8 cellular contexts compared by ENCODE assay signal in the genomic region with DNA sequence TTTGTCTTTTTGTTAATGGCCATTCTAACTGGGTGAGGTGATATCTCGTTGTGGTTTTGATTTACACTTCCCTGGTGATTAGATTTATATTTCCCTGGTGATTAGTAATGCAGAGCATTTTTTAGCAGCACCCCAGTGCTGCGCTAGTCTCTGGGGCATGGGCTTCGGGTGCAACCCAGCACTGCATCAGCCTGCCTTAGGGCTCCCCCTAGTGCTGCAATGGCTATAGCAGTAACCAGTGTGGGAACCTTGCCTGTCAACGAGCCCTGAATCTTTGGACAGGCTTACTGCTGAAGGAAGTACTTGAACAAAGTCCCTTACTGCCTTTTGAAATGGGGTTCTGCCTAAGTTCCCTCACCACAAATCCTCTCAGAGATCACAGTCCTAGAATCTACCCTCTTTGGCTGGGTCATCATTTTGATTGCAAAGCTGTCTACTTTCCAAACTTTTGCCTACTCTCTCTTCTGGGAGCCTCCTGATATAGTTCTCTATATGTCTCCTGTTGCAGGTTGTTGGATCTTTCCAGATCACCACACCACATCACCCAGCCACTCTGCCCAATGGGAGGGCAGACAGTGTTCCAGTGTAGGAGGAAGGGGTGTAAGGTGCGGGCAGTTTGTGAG.
DNase-seq lines count a peak whose midpoint lies in the region; ATAC-seq and TF ChIP-seq lines count a peak whose summit lies in the region.

No MANE protein-coding gene starts in this region.

- TF ChIP-seq POLR2A in suprapubic skin (IDR thresholded peaks at IDR 0.05) = no peak

- DNase-seq in GM03348 (ENCODE audit: low spot score) = peak; percentile 62
- DNase-seq in SK-MEL-5 (ENCODE audit: low read depth, low spot score) = peak; percentile 81
- DNase-seq in activated naive CD4-positive, alpha-beta T cell treated with anti-CD3 and anti-CD28 coated beads, Interleukin-2, amount 50 U/mL, for 72 hours (ENCODE audit: low spot score in 2 of 2) = peak; percentile 56 to 79
- peak; percentile 69 for DNase-seq in left cardiac atrium
- peak; percentile 69 for DNase-seq in sciatic nerve (ENCODE audit: low spot score)
- DNase-seq in suprapubic skin (ENCODE audit: low spot score in 2 of 2) = no peak

- no peak overlapping the region for H3K27ac ChIP-seq in suprapubic skin

- no peak overlapping the region for H3K4me3 ChIP-seq in suprapubic skin

- no peaks in the 10 kb centered on the region for H3K36me3 Mint-ChIP-seq in activated naive CD4-positive, alpha-beta T cell treated with anti-CD3 and anti-CD28 coated beads, Interleukin-2, amount 50 U/mL, for 72 hours

- ATAC-seq in GM21723 (IDR thresholded peaks at IDR 0.05; ENCODE audit: unreplicated experiment) (peak; percentile 100), left cardiac atrium (peak; percentile 83 to 93), sciatic nerve (peak; percentile 87)
- ATAC-seq in activated naive CD4-positive, alpha-beta T cell treated with anti-CD3 and anti-CD28 coated beads, Interleukin-2, amount 50 U/mL, for 72 hours = peak; percentile 100

- peak in 1 of 2 donors; percentile 52 for TF ChIP-seq CTCF in suprapubic skin (IDR thresholded peaks at IDR 0.05)

- H3K9me3 Mint-ChIP-seq in activated naive CD4-positive, alpha-beta T cell treated with anti-CD3 and anti-CD28 coated beads, Interleukin-2, amount 50 U/mL, for 72 hours = no peaks in the 10 kb centered on the region

- intact Hi-C loops in left cardiac atrium (cut with DNase I) = no loop called here
- intact Hi-C loops in sciatic nerve (cut with DNase I) = no loop called here

- peak; percentile 81 for TF ChIP-seq RAD21 in Ishikawa (IDR thresholded peaks at IDR 0.05; ENCODE audit: low read depth)

- H3K36me3 ChIP-seq in suprapubic skin = no peaks in the 10 kb centered on the region

- no peaks in the 10 kb centered on the region for H3K27me3 ChIP-seq in suprapubic skin

- TF ChIP-seq EP300 in Ishikawa (IDR thresholded peaks at IDR 0.05; ENCODE audit: borderline replicate concordance) = no peak
- no peak for TF ChIP-seq EP300 in suprapubic skin (IDR thresholded peaks at IDR 0.05)

- H3K27ac Mint-ChIP-seq in activated naive CD4-positive, alpha-beta T cell treated with anti-CD3 and anti-CD28 coated beads, Interleukin-2, amount 50 U/mL, for 72 hours = no peak overlapping the region

- H3K4me1 ChIP-seq in suprapubic skin = no peaks in the 10 kb centered on the region

- in situ Hi-C loops in SK-MEL-5 (cut with HindIII; ENCODE audit: low pct_unique_long_range_greater_than_20kb, low sequenced_read_pairs) = no loop called here

- WGBS in suprapubic skin = 46% methylated on average over 5 of the region's 5 CpGs

- H3K9me3 ChIP-seq in suprapubic skin = no peaks in the 10 kb centered on the region

TF ChIP-seq in Ishikawa, 13 proteins besides CTCF, POLR2A, EP300 and RAD21:
- no peak for TF ChIP-seq YY1 (IDR thresholded peaks at IDR 0.05; ENCODE audit: low read depth)
- TF ChIP-seq CREB1 (IDR thresholded peaks at IDR 0.05; ENCODE audit: low read depth) = no peak
- TF ChIP-seq NFIC (IDR thresholded peaks at IDR 0.05) = no peak
- TF ChIP-seq, protein P1, sequence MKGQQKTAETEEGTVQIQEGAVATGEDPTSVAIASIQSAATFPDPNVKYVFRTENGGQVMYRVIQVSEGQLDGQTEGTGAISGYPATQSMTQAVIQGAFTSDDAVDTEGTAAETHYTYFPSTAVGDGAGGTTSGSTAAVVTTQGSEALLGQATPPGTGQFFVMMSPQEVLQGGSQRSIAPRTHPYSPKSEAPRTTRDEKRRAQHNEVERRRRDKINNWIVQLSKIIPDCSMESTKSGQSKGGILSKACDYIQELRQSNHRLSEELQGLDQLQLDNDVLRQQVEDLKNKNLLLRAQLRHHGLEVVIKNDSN (IDR thresholded peaks at IDR 0.05) = no peak
- TF ChIP-seq EGR1 (IDR thresholded peaks at IDR 0.05) = no peak
- no peak for TF ChIP-seq TEAD4 (IDR thresholded peaks at IDR 0.05)
- TF ChIP-seq ZBTB7A (IDR thresholded peaks at IDR 0.05; ENCODE audit: low read depth) = no peak
- TF ChIP-seq, protein P2, sequence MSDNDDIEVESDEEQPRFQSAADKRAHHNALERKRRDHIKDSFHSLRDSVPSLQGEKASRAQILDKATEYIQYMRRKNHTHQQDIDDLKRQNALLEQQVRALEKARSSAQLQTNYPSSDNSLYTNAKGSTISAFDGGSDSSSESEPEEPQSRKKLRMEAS (IDR thresholded peaks at IDR 0.05) = no peak
- TF ChIP-seq FOXM1 (IDR thresholded peaks at IDR 0.05; ENCODE audit: borderline replicate concordance, low read depth) = no peak
- TF ChIP-seq TAF1 (IDR thresholded peaks at IDR 0.05; ENCODE audit: low read depth) = no peak
- TF ChIP-seq CEBPB (IDR thresholded peaks at IDR 0.05) = no peak
- TF ChIP-seq, protein P3, sequence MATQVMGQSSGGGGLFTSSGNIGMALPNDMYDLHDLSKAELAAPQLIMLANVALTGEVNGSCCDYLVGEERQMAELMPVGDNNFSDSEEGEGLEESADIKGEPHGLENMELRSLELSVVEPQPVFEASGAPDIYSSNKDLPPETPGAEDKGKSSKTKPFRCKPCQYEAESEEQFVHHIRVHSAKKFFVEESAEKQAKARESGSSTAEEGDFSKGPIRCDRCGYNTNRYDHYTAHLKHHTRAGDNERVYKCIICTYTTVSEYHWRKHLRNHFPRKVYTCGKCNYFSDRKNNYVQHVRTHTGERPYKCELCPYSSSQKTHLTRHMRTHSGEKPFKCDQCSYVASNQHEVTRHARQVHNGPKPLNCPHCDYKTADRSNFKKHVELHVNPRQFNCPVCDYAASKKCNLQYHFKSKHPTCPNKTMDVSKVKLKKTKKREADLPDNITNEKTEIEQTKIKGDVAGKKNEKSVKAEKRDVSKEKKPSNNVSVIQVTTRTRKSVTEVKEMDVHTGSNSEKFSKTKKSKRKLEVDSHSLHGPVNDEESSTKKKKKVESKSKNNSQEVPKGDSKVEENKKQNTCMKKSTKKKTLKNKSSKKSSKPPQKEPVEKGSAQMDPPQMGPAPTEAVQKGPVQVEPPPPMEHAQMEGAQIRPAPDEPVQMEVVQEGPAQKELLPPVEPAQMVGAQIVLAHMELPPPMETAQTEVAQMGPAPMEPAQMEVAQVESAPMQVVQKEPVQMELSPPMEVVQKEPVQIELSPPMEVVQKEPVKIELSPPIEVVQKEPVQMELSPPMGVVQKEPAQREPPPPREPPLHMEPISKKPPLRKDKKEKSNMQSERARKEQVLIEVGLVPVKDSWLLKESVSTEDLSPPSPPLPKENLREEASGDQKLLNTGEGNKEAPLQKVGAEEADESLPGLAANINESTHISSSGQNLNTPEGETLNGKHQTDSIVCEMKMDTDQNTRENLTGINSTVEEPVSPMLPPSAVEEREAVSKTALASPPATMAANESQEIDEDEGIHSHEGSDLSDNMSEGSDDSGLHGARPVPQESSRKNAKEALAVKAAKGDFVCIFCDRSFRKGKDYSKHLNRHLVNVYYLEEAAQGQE (IDR thresholded peaks at IDR 0.05; ENCODE audit: low read depth) = no peak
- TF ChIP-seq TCF12 (IDR thresholded peaks at IDR 0.05; ENCODE audit: low read depth) = no peak
TF ChIP-seq in Ishikawa: peak in this region for 0.

Comparison
In these comparisons a context has a peak if more than half of its experiments do, and no peak if none do; other contexts are left out.
1. DNase-seq: peak in GM03348 (single experiment), SK-MEL-5 (single experiment), activated naive CD4-positive, alpha-beta T cell treated with anti-CD3 and anti-CD28 coated beads, Interleukin-2, amount 50 U/mL, for 72 hours (2 of 2), left cardiac atrium (single experiment) and sciatic nerve (single experiment); none in suprapubic skin (0 of 2).
2. Peak in every context shown above with its lines, with median percentiles within 50 percentile points of each other: ATAC-seq.